Comparison of ENCODE assay signal across 8 cellular contexts in the genomic region with DNA sequence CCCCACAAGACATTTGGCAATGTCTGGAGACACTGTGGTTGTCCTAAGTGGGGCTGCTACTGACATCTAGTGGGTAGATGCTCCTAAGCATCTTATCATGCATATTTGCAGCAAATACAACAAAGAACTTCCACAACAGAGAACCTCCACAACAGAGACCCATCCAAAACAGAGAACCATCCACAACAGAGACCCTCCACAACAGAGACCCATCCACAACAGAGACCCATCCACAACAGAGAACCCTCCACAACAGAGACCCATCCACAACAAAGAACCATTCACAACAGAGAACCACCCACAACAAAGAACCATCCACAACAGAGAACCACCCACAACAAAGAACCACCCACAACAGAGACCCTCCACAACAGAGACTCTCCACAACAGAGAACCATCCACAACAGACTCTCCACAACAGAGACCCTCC. TPM values are rescaled to one million over a fixed set of nuclear protein-coding genes. Genes with fewer than 3 reads are reported as not detected.
DNase-seq lines count a peak whose midpoint lies in the region; ATAC-seq and TF ChIP-seq lines count a peak whose summit lies in the region.

No MANE protein-coding gene starts in this region.

- H3K27me3 Mint-ChIP-seq in HFFc6 (ENCODE audit: insufficient read depth) (no peaks in the 10 kb centered on the region), activated B cell treated with CpG ODN at 0.5 μM for 24 hours (no peaks in the 10 kb centered on the region), progenitor cell of endocrine pancreas (no peaks in the 10 kb centered on the region)

- H3K4me1 Mint-ChIP-seq in HFFc6 (ENCODE audit: low read depth) (no peaks in the 10 kb centered on the region), activated B cell treated with CpG ODN at 0.5 μM for 24 hours (no peaks in the 10 kb centered on the region), progenitor cell of endocrine pancreas (ENCODE audit: low read depth) (no peaks in the 10 kb centered on the region)

- POLR2A ChIA-PET in activated B cell treated with CpG ODN at 0.5 μM for 24 hours (lab: Charles Lee), result interaction anchor here (1.0 kb wide), 1 partner anchor 24 kb away, joined by 5 read pairs; no protein-coding TSS in a partner anchor

- DNase-seq in DMS53 (lab: John Stamatoyannopoulos, UW) (peak; percentile 47), DMS53 treated with DMSO at 0.1 percent for 48 hours (lab: John Stamatoyannopoulos, UW; ENCODE audit: unreplicated experiment) (no peak), HFFc6 (peak; percentile 39), activated B cell treated with CpG ODN at 0.5 μM for 24 hours (no peak), fibroblast of peridontal ligament (ENCODE audit: extremely low read depth) (peak; percentile 62), progenitor cell of endocrine pancreas (ENCODE audit: low spot score, unreplicated experiment) (no peak), occipital lobe (lab: John Stamatoyannopoulos, UW) (no peak)

- TF ChIP-seq CTCF in HFFc6 (IDR thresholded peaks at IDR 0.05), result peak; percentile 69
- TF ChIP-seq CTCF in activated B cell treated with CpG ODN at 0.5 μM for 24 hours (IDR thresholded peaks at IDR 0.05), result no peak
- peak; percentile 34 for TF ChIP-seq CTCF in progenitor cell of endocrine pancreas (IDR thresholded peaks at IDR 0.05; ENCODE audit: unreplicated experiment)

- peaks cover 20% of the 10 kb centered on the region for H3K36me3 Mint-ChIP-seq in HFFc6 (ENCODE audit: low read depth)
- H3K36me3 Mint-ChIP-seq in activated B cell treated with CpG ODN at 0.5 μM for 24 hours (ENCODE audit: low read depth), result peaks cover 81% of the 10 kb centered on the region
- H3K36me3 Mint-ChIP-seq in progenitor cell of endocrine pancreas (ENCODE audit: insufficient read depth), result peaks cover 17% of the 10 kb centered on the region

- ATAC-seq in activated B cell treated with CpG ODN at 0.5 μM for 24 hours (ENCODE audit: low read depth), result peak; percentile 85
- no peak for ATAC-seq in GM21529 (IDR thresholded peaks at IDR 0.05; ENCODE audit: unreplicated experiment)

- H3K9me3 Mint-ChIP-seq in HFFc6, result no peaks in the 10 kb centered on the region
- no peaks in the 10 kb centered on the region for H3K9me3 Mint-ChIP-seq in activated B cell treated with CpG ODN at 0.5 μM for 24 hours
- H3K9me3 Mint-ChIP-seq in progenitor cell of endocrine pancreas (ENCODE audit: low read depth), result no peaks in the 10 kb centered on the region

- H3K4me3 Mint-ChIP-seq in HFFc6, result no peak overlapping the region
- H3K4me3 Mint-ChIP-seq in activated B cell treated with CpG ODN at 0.5 μM for 24 hours, result no peak overlapping the region
- no peak overlapping the region for H3K4me3 Mint-ChIP-seq in progenitor cell of endocrine pancreas (ENCODE audit: low read depth)

- intact Hi-C loops in activated B cell treated with CpG ODN at 0.5 μM for 24 hours (cut with micrococcal nuclease), result loop anchor here (1.0 to 10.0 kb wide), 6 partner anchors 26 to 480 kb away; partner anchors contain the start of genes RPL35 and WDR38

- H3K27ac Mint-ChIP-seq in HFFc6, result no peak overlapping the region; the same call in 1 of the 2 replicates
- H3K27ac Mint-ChIP-seq in activated B cell treated with CpG ODN at 0.5 μM for 24 hours, result peak overlapping the region; percentile 50
- H3K27ac Mint-ChIP-seq in progenitor cell of endocrine pancreas, result peak overlapping the region; percentile 75

- CTCF ChIA-PET in activated B cell treated with CpG ODN at 0.5 μM for 24 hours (lab: Charles Lee), result interaction anchor here (1.4 to 5.3 kb wide), 4 partner anchors 33 to 122 kb away, joined by 3 to 31 read pairs (median 18); partner anchors contain the start of genes ARPC5L, NR6A1, RPL35 and WDR38

RNA-seq across cellular contexts. Expression of gene ARPC5L, which starts 32.8 kb away (rescaled TPM):
- total RNA-seq in HFFc6 (2021; fragmentation: NEBNext Ultra II Directional; extraction: Animal tissue kit (Norgen Biotek cat#: 25700)), result 10 to 100 TPM; 39.0 to 55.9 (median 44.7) TPM
- total RNA-seq in activated B cell treated with CpG ODN at 0.5 μM for 24 hours, result 91.5 and 93.1 TPM in 2 replicates
- total RNA-seq in progenitor cell of endocrine pancreas, result 36.6 and 36.9 TPM in 2 replicates
- 10.1 TPM for total RNA-seq in occipital lobe

RNA-seq across cellular contexts. Expression of gene RPL35, which starts 33.0 kb away (rescaled TPM):
- 1,000 to 10,000 TPM; 1,470 to 1,706 (median 1,550) TPM for total RNA-seq in HFFc6 (2021; fragmentation: NEBNext Ultra II Directional; extraction: Animal tissue kit (Norgen Biotek cat#: 25700))
- total RNA-seq in activated B cell treated with CpG ODN at 0.5 μM for 24 hours (2,037 and 2,426 TPM in 2 replicates), progenitor cell of endocrine pancreas (1,027 and 1,077 TPM in 2 replicates), occipital lobe (686 TPM)

RNA-seq across cellular contexts. Expression of gene WDR38, which starts 41.5 kb away (rescaled TPM):
- total RNA-seq in HFFc6 (2021; fragmentation: NEBNext Ultra II Directional; extraction: Animal tissue kit (Norgen Biotek cat#: 25700)), result not detected
- total RNA-seq in activated B cell treated with CpG ODN at 0.5 μM for 24 hours (not detected in 2 replicates), progenitor cell of endocrine pancreas (not detected in 2 replicates), occipital lobe (not detected)

RNA-seq across cellular contexts. Expression of gene GOLGA1, which starts 46.1 kb away (rescaled TPM):
- 10 to 100 TPM; 17.4 to 23.2 (median 20.2) TPM for total RNA-seq in HFFc6 (2021; fragmentation: NEBNext Ultra II Directional; extraction: Animal tissue kit (Norgen Biotek cat#: 25700))
- total RNA-seq in activated B cell treated with CpG ODN at 0.5 μM for 24 hours (11.8 and 14.0 TPM in 2 replicates), progenitor cell of endocrine pancreas (19.4 and 20.9 TPM in 2 replicates), occipital lobe (11.5 TPM)

Comparison
In these comparisons a context has a peak if more than half of its experiments do, and no peak if none do; other contexts are left out.
1. DNase-seq: peak in DMS53 (single experiment), HFFc6 (single experiment) and fibroblast of peridontal ligament (single experiment); none in DMS53 treated with DMSO at 0.1 percent for 48 hours (single experiment), activated B cell treated with CpG ODN at 0.5 μM for 24 hours (single experiment), progenitor cell of endocrine pancreas (single experiment) and occipital lobe (single experiment).